ENCODE assay signal across 1 cellular context in genomic region chr4:38091636-38092035, GRCh38.
TF ChIP-seq lines count a peak whose summit lies in the region.

No MANE protein-coding gene starts in this region.

TF ChIP-seq in SK-N-SH treated with all-trans-retinoic acid at 6 μM for 48 hours, 23 proteins besides CTCF, POLR2A, EP300 and RAD21 (continued from another document):
- TF ChIP-seq TSHZ2 (CRISPR knock-in tag; IDR thresholded peaks at IDR 0.05) (no peak), OSR1 (CRISPR knock-in tag; IDR thresholded peaks at IDR 0.05) (no peak), RARB (CRISPR knock-in tag; IDR thresholded peaks at IDR 0.05) (no peak), ARNTL (CRISPR knock-in tag; IDR thresholded peaks at IDR 0.05; ENCODE audit: borderline replicate concordance, low read depth) (no peak)
